7 cellular contexts compared by ENCODE assay signal in genomic region chr19:16371540-16371986, GRCh38. TPM values are rescaled to one million over a fixed set of nuclear protein-coding genes. Genes with fewer than 3 reads are reported as not detected.
DNase-seq lines count a peak whose midpoint lies in the region; ATAC-seq and TF ChIP-seq lines count a peak whose summit lies in the region.

No MANE protein-coding gene starts in this region.

- WGBS in right cardiac atrium: 62% methylated on average over 18 of the region's 18 CpGs

- no peaks in the 10 kb centered on the region for H3K79me2 ChIP-seq in PC-9 (ENCODE audit: low read depth)

- no peaks in the 10 kb centered on the region for H3K27me3 ChIP-seq in right cardiac atrium (ENCODE audit: control insufficient read depth, insufficient read depth)
- no peaks in the 10 kb centered on the region for H3K27me3 ChIP-seq in PC-9 (ENCODE audit: insufficient read depth, low read depth)

- intact Hi-C loops in right cardiac atrium (cut with DNase I) (no loop called here), PC-9 (cut with micrococcal nuclease; ENCODE audit: unreplicated experiment) (no loop called here)

- H3K4me1 ChIP-seq in right cardiac atrium (ENCODE audit: control insufficient read depth, insufficient read depth, low read length): no peaks in the 10 kb centered on the region
- H3K4me1 ChIP-seq in PC-9 (replicated peaks; ENCODE audit: insufficient read depth): no peaks in the 10 kb centered on the region

- peak; percentile 87 for DNase-seq in activated CD8-positive, alpha-beta memory T cell treated with anti-CD3 and anti-CD28 coated beads for 24 hours
- peak; percentile 68 to 90 (median 89) for DNase-seq in right cardiac atrium
- DNase-seq in stimulated activated CD8-positive, alpha-beta memory T cell treated with anti-CD3 and anti-CD28 coated beads, Interleukin-7, amount 100 ng/mL, for 4 hours (ENCODE audit: low read depth in 2 of 2): peak; percentile 81 to 86
- DNase-seq in NCI-H1436 (lab: John Stamatoyannopoulos, UW): no peak
- DNase-seq in PC-9: no peak

- no peak overlapping the region for H2AFZ ChIP-seq in PC-9

- no peaks in the 10 kb centered on the region for H3K9me2 ChIP-seq in PC-9 (ENCODE audit: insufficient read depth)

- TF ChIP-seq CTCF in PC-9 (conservative IDR thresholded peaks at IDR 0.05): no peak

- POLR2A ChIA-PET in PC-9 (lab: Charles Lee; ENCODE audit: unreplicated experiment): no interaction called here

- CTCF ChIA-PET in PC-9 (lab: Charles Lee): interaction anchor here (0.6 kb wide), 1 partner anchor 124 kb away, joined by 7 read pairs; no protein-coding TSS in a partner anchor

- H3K4me3 ChIP-seq in right cardiac atrium (ENCODE audit: low read length): no peak overlapping the region
- no peak overlapping the region for H3K4me3 ChIP-seq in PC-9

- ATAC-seq in GM19455 (IDR thresholded peaks at IDR 0.05; ENCODE audit: unreplicated experiment): peak; percentile 65
- peak; percentile 55 for ATAC-seq in HG03521 (IDR thresholded peaks at IDR 0.05; ENCODE audit: unreplicated experiment)
- ATAC-seq in right cardiac atrium: peak; percentile 76 to 80

- BruUV-seq in PC-9 (replicated peaks; lab: Mats Ljungman, UMichigan): no TSS peak

- H3K27ac ChIP-seq in right cardiac atrium (ENCODE audit: low read length) (no peak overlapping the region), PC-9 (no peak overlapping the region)

- 0 out of 2 replicates have a peak, but pooled peaks cover 9% of the 10 kb centered on the region for H3F3A ChIP-seq in PC-9 (ENCODE audit: insufficient read depth, low read depth)

- no peak overlapping the region for H3K4me2 ChIP-seq in PC-9

- H4K20me1 ChIP-seq in PC-9 (ENCODE audit: insufficient read depth): 0 out of 2 replicates have a peak, but pooled peaks cover 4% of the 10 kb centered on the region

- H3K9me3 ChIP-seq in right cardiac atrium (ENCODE audit: control insufficient read depth, low read length) (no peaks in the 10 kb centered on the region), PC-9 (ENCODE audit: insufficient read depth, low read depth) (no peaks in the 10 kb centered on the region)

- no peaks in the 10 kb centered on the region for H3K36me3 ChIP-seq in PC-9 (ENCODE audit: low read depth)

RNA-seq across cellular contexts. Expression of gene KLF2, which starts 46.9 kb away (rescaled TPM):
- total RNA-seq in right cardiac atrium: 10 to 100 TPM; 53.3 to 73.5 (median 68.1) TPM
- polyA plus RNA-seq in right cardiac atrium: 30.9 TPM
- total RNA-seq in PC-9 (2021): 1.6 and 2.0 TPM in 2 replicates

Comparison
In these comparisons a context has a peak if more than half of its experiments do, and no peak if none do; other contexts are left out.
1. DNase-seq: peak in activated CD8-positive, alpha-beta memory T cell treated with anti-CD3 and anti-CD28 coated beads for 24 hours (single experiment), right cardiac atrium (3 of 3) and stimulated activated CD8-positive, alpha-beta memory T cell treated with anti-CD3 and anti-CD28 coated beads, Interleukin-7, amount 100 ng/mL, for 4 hours (2 of 2); none in NCI-H1436 (single experiment) and PC-9 (0 of 2).
2. RNA of gene KLF2, which starts 46.9 kb away (total RNA-seq): 53.3 to 73.5 TPM in right cardiac atrium; 1.6 to 2.0 TPM in PC-9; every median in the first group is over 10 times any median in the second.
3. Peak in every context shown above with its lines, with median percentiles within 50 percentile points of each other: ATAC-seq.